19 cellular contexts compared by ENCODE assay signal in the genomic region with DNA sequence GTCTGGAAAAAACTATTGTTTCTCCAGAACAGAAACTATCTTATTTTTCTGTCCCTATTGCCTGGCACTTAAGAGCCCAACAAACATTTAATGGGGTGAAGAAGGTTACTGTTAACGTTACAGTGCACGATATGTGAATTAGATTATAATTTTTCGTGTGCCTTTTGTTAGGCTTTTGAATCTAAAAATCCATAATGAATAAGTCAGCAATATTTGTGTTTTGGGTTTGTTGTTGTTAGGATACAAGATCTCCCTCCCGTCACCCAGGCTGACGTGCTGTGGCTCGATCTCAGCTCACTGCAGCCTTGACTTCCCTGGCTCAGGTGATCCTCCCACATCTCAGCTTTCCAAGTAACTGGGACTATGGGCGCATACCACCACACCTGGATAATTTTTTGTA.
"Had no signal": no experiment of that assay in that cellular context is flagged by ENCODE, and none has a peak within 500 bp of the region (broad histone marks: within the 10 kb centered on the region; RNA-seq: fewer than 3 reads in every experiment).

No MANE protein-coding gene starts in this region.

- H3K27me3 ChIP-seq: esophagus muscularis mucosa, gastroesophageal sphincter, heart left ventricle, left lung, suprapubic skin had no signal

- DNase-seq: activated CD4-positive, alpha-beta T cell treated with anti-CD3 and anti-CD28 coated beads for 1 hour; activated CD4-positive, alpha-beta T cell treated with anti-CD3 and anti-CD28 coated beads, Interleukin-2, amount 50 U/mL, for 4 hours; activated CD8-positive, alpha-beta memory T cell treated with anti-CD3 and anti-CD28 coated beads, Interleukin-2, amount 50 U/mL, for 4 hours; activated gamma-delta T cell treated with Interleukin-2 at 50 U/mL for 16 hours; central memory CD4-positive, alpha-beta T cell; heart left ventricle; left lung; right cardiac atrium; stimulated activated naive CD8-positive, alpha-beta T cell treated with anti-CD3 and anti-CD28 coated beads, Interleukin-15, amount 100 ng/mL, for 72 hours; trophoblast cell; WERI-Rb-1 had no signal

- H3K9me3 Mint-ChIP-seq: brain; memory B cell; neural crest cell; stimulated activated naive CD8-positive, alpha-beta T cell treated with anti-CD3 and anti-CD28 coated beads, Interleukin-15, amount 100 ng/mL, for 72 hours had no signal

- H3K27me3 Mint-ChIP-seq: brain; memory B cell; stimulated activated naive CD8-positive, alpha-beta T cell treated with anti-CD3 and anti-CD28 coated beads, Interleukin-15, amount 100 ng/mL, for 72 hours had no signal

- H3K4me3 Mint-ChIP-seq: brain; memory B cell; neural crest cell; stimulated activated naive CD8-positive, alpha-beta T cell treated with anti-CD3 and anti-CD28 coated beads, Interleukin-15, amount 100 ng/mL, for 72 hours had no signal

- H3K36me3 ChIP-seq: prostate gland had no signal

- H3K27ac Mint-ChIP-seq: brain had no signal

- ATAC-seq: gastroesophageal sphincter; left lung; right cardiac atrium; stimulated activated naive CD8-positive, alpha-beta T cell treated with anti-CD3 and anti-CD28 coated beads, Interleukin-15, amount 100 ng/mL, for 72 hours had no signal

- H3K9me3 ChIP-seq: esophagus muscularis mucosa, gastroesophageal sphincter, heart left ventricle, left lung, prostate gland, suprapubic skin had no signal

- H3K4me1 ChIP-seq: prostate gland had no signal

- H3K27ac ChIP-seq: heart left ventricle, prostate gland, suprapubic skin, WERI-Rb-1 had no signal

- H3K4me3 ChIP-seq: esophagus muscularis mucosa, gastroesophageal sphincter, heart left ventricle, left lung, prostate gland, skin epidermis, suprapubic skin had no signal
